In genomic region chr6:35024601-35025054, GRCh38 we compare ENCODE assay signal across 9 cellular contexts.
DNase-seq lines count a peak whose midpoint lies in the region; ATAC-seq and TF ChIP-seq lines count a peak whose summit lies in the region.
"Had no signal": no experiment of that assay in that cellular context is flagged by ENCODE, and none has a peak within 500 bp of the region (broad histone marks: within the 10 kb centered on the region; RNA-seq: fewer than 3 reads in every experiment).

No MANE protein-coding gene starts in this region.

- H3K4me1 ChIP-seq in right cardiac atrium (ENCODE audit: control insufficient read depth, insufficient read depth, low read length) (peaks cover 26% of the 10 kb centered on the region), skeletal muscle satellite cell (ENCODE audit: control insufficient read depth, insufficient read depth, low read length) (peaks cover 18% of the 10 kb centered on the region)

- peak overlapping the region; percentile 29 for H3K27ac Mint-ChIP-seq in WTC11
- no peak overlapping the region for H3K27ac Mint-ChIP-seq in activated CD8-positive, alpha-beta memory T cell treated with anti-CD3 and anti-CD28 coated beads, Interleukin-2, amount 10 ng/mL, durations not matched to agents 7 days and 5 days

- no peaks in the 10 kb centered on the region for H3K9me3 Mint-ChIP-seq in WTC11
- no peaks in the 10 kb centered on the region for H3K9me3 Mint-ChIP-seq in activated CD8-positive, alpha-beta memory T cell treated with anti-CD3 and anti-CD28 coated beads, Interleukin-2, amount 10 ng/mL, durations not matched to agents 7 days and 5 days (ENCODE audit: low read depth)
- H3K9me3 Mint-ChIP-seq: naive B cell had no signal

- H3K27ac ChIP-seq in right cardiac atrium (ENCODE audit: low read length) = peak overlapping the region; percentile 48

- H3K4me1 Mint-ChIP-seq in WTC11 = peaks cover 78% of the 10 kb centered on the region
- no peaks in the 10 kb centered on the region for H3K4me1 Mint-ChIP-seq in activated CD8-positive, alpha-beta memory T cell treated with anti-CD3 and anti-CD28 coated beads, Interleukin-2, amount 10 ng/mL, durations not matched to agents 7 days and 5 days

- TF ChIP-seq CTCF in WTC11 (IDR thresholded peaks at IDR 0.05) = no peak

- H3K4me3 Mint-ChIP-seq in WTC11 = peak overlapping the region; percentile 35
- no peak overlapping the region for H3K4me3 Mint-ChIP-seq in activated CD8-positive, alpha-beta memory T cell treated with anti-CD3 and anti-CD28 coated beads, Interleukin-2, amount 10 ng/mL, durations not matched to agents 7 days and 5 days
- H3K4me3 Mint-ChIP-seq: naive B cell had no signal

- POLR2A ChIA-PET in WTC11 (lab: Charles Lee) = interaction anchor here (1.2 kb wide), 1 partner anchor 24 kb away, joined by 4 read pairs; no protein-coding TSS in a partner anchor

- peak overlapping the region; percentile 47 for H3K4me2 ChIP-seq in skeletal muscle satellite cell (ENCODE audit: low read length)

- ATAC-seq in WTC11 = peak; percentile 59
- peak; percentile 89 to 93 for ATAC-seq in right cardiac atrium
- no peak for ATAC-seq in activated CD8-positive, alpha-beta memory T cell treated with anti-CD3 and anti-CD28 coated beads, Interleukin-2, amount 10 ng/mL, durations not matched to agents 7 days and 5 days

- H3K27me3 ChIP-seq in right cardiac atrium (ENCODE audit: control insufficient read depth, insufficient read depth) = no peaks in the 10 kb centered on the region
- no peaks in the 10 kb centered on the region for H3K27me3 ChIP-seq in skeletal muscle satellite cell (ENCODE audit: control insufficient read depth, insufficient read depth, low read length)

- WGBS in right cardiac atrium = 14% methylated on average over 4 of the region's 4 CpGs

- H3K36me3 ChIP-seq in skeletal muscle satellite cell (ENCODE audit: insufficient read depth, low read length) = no peaks in the 10 kb centered on the region

- intact Hi-C loops in right cardiac atrium (cut with DNase I) = no loop called here

- H3K9me3 ChIP-seq in right cardiac atrium (ENCODE audit: control insufficient read depth, low read length) (no peaks in the 10 kb centered on the region), skeletal muscle satellite cell (replicated peaks; ENCODE audit: low read length) (no peaks in the 10 kb centered on the region)

- H3K27me3 Mint-ChIP-seq in WTC11 (ENCODE audit: low read depth) = no peaks in the 10 kb centered on the region
- no peaks in the 10 kb centered on the region for H3K27me3 Mint-ChIP-seq in activated CD8-positive, alpha-beta memory T cell treated with anti-CD3 and anti-CD28 coated beads, Interleukin-2, amount 10 ng/mL, durations not matched to agents 7 days and 5 days
- H3K27me3 Mint-ChIP-seq: naive B cell had no signal

- CTCF ChIA-PET in WTC11 (lab: Charles Lee) = interaction anchor here (0.7 to 4.1 kb wide), 7 partner anchors 24 to 216 kb away, joined by 3 to 19 read pairs (median 4); no protein-coding TSS in a partner anchor
- CTCF ChIA-PET in activated CD8-positive, alpha-beta memory T cell treated with anti-CD3 and anti-CD28 coated beads, Interleukin-2, amount 10 ng/mL, durations not matched to agents 7 days and 5 days (lab: Charles Lee) = interaction anchor here (1.2 kb wide), 1 partner anchor 115 kb away, joined by 3 read pairs; no protein-coding TSS in a partner anchor

- no peak overlapping the region for H3K9ac ChIP-seq in skeletal muscle satellite cell (ENCODE audit: low read depth, low read length)

- H3K4me3 ChIP-seq in right cardiac atrium (ENCODE audit: low read length) (no peak overlapping the region), skeletal muscle satellite cell (ENCODE audit: low read length) (peak overlapping the region; percentile 29)

- DNase-seq in NCI-H2107 treated with DMSO at 0.1 percent for 48 hours (lab: John Stamatoyannopoulos, UW; ENCODE audit: unreplicated experiment) (peak; percentile 34), NCI-H2107 (lab: John Stamatoyannopoulos, UW) (no peak), WTC11 (ENCODE audit: low spot score) (no peak), right cardiac atrium (peak; percentile 67 to 86 (median 77)), NK-92 (lab: John Stamatoyannopoulos, UW; ENCODE audit: unreplicated experiment) (no peak), AML-193 (lab: John Stamatoyannopoulos, UW) (no peak)
- no peak for DNase-seq in activated CD8-positive, alpha-beta memory T cell treated with anti-CD3 and anti-CD28 coated beads, Interleukin-2, amount 10 ng/mL, durations not matched to agents 7 days and 5 days
- DNase-seq: naive B cell had no signal

- H3K36me3 Mint-ChIP-seq in WTC11 = peaks cover 2% of the 10 kb centered on the region; the same call in 1 of the 2 replicates
- H3K36me3 Mint-ChIP-seq in activated CD8-positive, alpha-beta memory T cell treated with anti-CD3 and anti-CD28 coated beads, Interleukin-2, amount 10 ng/mL, durations not matched to agents 7 days and 5 days = no peaks in the 10 kb centered on the region
- H3K36me3 Mint-ChIP-seq: naive B cell had no signal

TF ChIP-seq in WTC11, 78 proteins besides CTCF, POLR2A, EP300 and RAD21:
- TF ChIP-seq FOXK1 (CRISPR knock-in tag; IDR thresholded peaks at IDR 0.05) (no peak), CREB1 (CRISPR knock-in tag; IDR thresholded peaks at IDR 0.05) (no peak), FOXP4 (CRISPR knock-in tag; IDR thresholded peaks at IDR 0.05) (no peak), ZNF423 (CRISPR knock-in tag; IDR thresholded peaks at IDR 0.05) (no peak), CBFB (CRISPR knock-in tag; IDR thresholded peaks at IDR 0.05; ENCODE audit: low read depth) (no peak)
- TF ChIP-seq, protein P1, sequence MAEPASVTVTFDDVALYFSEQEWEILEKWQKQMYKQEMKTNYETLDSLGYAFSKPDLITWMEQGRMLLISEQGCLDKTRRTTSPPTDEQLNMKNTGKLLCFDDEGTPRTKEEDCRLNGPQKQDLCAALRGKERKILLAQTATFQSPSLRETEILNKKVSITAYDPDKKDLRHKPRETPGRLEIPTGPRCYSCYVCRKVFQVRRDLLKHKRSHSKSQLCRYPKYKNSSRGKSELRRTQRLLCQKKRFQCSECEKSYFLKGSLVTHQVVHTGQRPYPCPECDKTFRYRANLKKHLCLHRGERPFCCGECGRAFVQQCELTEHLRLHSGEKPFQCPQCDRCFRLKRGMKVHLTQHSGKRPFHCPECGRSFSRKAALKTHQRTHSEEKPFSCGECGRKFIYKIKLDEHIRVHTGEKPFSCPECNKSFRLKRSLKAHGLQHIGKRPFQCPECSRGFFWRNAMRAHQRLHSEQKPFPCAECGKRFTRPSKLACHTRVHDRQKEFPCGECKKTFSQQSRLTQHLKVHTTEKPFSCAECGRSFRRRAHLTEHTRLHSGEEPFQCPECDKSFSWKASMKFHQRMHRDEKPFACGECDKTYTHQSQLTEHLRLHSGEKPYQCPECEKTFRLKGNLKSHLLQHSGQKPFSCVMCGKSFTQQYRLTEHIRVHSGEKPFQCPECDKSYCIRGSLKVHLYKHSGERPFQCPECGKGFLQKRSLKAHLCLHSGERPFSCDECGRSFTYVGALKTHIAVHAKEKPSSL (CRISPR knock-in tag; conservative IDR thresholded peaks at IDR 0.05) = no peak
- TF ChIP-seq, protein P2, sequence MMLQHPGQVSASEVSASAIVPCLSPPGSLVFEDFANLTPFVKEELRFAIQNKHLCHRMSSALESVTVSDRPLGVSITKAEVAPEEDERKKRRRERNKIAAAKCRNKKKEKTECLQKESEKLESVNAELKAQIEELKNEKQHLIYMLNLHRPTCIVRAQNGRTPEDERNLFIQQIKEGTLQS (CRISPR knock-in tag; conservative IDR thresholded peaks at IDR 0.05) = no peak
- TF ChIP-seq, protein P3, sequence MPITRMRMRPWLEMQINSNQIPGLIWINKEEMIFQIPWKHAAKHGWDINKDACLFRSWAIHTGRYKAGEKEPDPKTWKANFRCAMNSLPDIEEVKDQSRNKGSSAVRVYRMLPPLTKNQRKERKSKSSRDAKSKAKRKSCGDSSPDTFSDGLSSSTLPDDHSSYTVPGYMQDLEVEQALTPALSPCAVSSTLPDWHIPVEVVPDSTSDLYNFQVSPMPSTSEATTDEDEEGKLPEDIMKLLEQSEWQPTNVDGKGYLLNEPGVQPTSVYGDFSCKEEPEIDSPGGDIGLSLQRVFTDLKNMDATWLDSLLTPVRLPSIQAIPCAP (CRISPR knock-in tag; IDR thresholded peaks at IDR 0.05) = no peak
TF ChIP-seq in WTC11: peak in this region for 0.

Comparison
In these comparisons a context has a peak if more than half of its experiments do, and no peak if none do; other contexts are left out.
1. DNase-seq: peak in NCI-H2107 treated with DMSO at 0.1 percent for 48 hours (single experiment) and right cardiac atrium (3 of 3); none in NCI-H2107 (single experiment), WTC11 (single experiment), NK-92 (single experiment), AML-193 (0 of 2) and activated CD8-positive, alpha-beta memory T cell treated with anti-CD3 and anti-CD28 coated beads, Interleukin-2, amount 10 ng/mL, durations not matched to agents 7 days and 5 days (single experiment).